Comparison of ENCODE assay signal across 8 cellular contexts in genomic region chr1:3796215-3797193, GRCh38. TPM values are rescaled to one million over a fixed set of nuclear protein-coding genes. Genes with fewer than 3 reads are reported as not detected.
A peak's percentile ranks its signal among the peaks of the same experiment; 100 is the strongest.
DNase-seq lines count a peak whose midpoint lies in the region; ATAC-seq and TF ChIP-seq lines count a peak whose summit lies in the region.

Gene LRRC47 (minus strand): TSS chr1:3796498. CDS start chr1:3796476, 22 bp downstream.

- H3K4me1 Mint-ChIP-seq in activated naive CD8-positive, alpha-beta T cell treated with anti-CD3 and anti-CD28 coated beads, Interleukin-2, amount 10 ng/mL, durations not matched to agents 7 days and 5 days, result peaks cover 28% of the 10 kb centered on the region

- H3K27me3 Mint-ChIP-seq in activated naive CD8-positive, alpha-beta T cell treated with anti-CD3 and anti-CD28 coated beads, Interleukin-2, amount 10 ng/mL, durations not matched to agents 7 days and 5 days, result peaks cover 7% of the 10 kb centered on the region

- H3K4me1 ChIP-seq in ovary (ENCODE audit: insufficient read depth) (peaks cover 14% of the 10 kb centered on the region), thymus (ENCODE audit: control insufficient read depth, insufficient read depth, low read length) (peaks cover 10% of the 10 kb centered on the region)

- H3K4me3 ChIP-seq in NB4 (ENCODE audit: low read depth, low read length), result peak within 1 kb of the TSS; percentile 88
- H3K4me3 ChIP-seq in ovary, result peak within 1 kb of the TSS; percentile 95
- H3K4me3 ChIP-seq in thymus (ENCODE audit: low read length), result peak within 1 kb of the TSS; percentile 94

- DNase-seq in GM10248 (ENCODE audit: extremely low spot score) (peak; percentile 98), NB4 (ENCODE audit: low read depth) (peak; percentile 94), SW 1271 (lab: John Stamatoyannopoulos, UW) (peak; percentile 66 to 82), head of caudate nucleus (peak; percentile 92 to 99 (median 96)), ovary (peak; percentile 90 to 95 (median 93))
- DNase-seq in activated naive CD8-positive, alpha-beta T cell treated with anti-CD3 and anti-CD28 coated beads, Interleukin-2, amount 10 ng/mL, durations not matched to agents 7 days and 5 days, result peak; percentile 95

- TF ChIP-seq POLR2A in NB4 (IDR thresholded peaks at IDR 0.05; ENCODE audit: extremely low read depth, insufficient read length) (peak; percentile 63), ovary (IDR thresholded peaks at IDR 0.05) (peak; percentile 45)

- H3K9me3 ChIP-seq in ovary (no peaks in the 10 kb centered on the region), thymus (ENCODE audit: control insufficient read depth) (no peaks in the 10 kb centered on the region)

- peak; percentile 90 for ATAC-seq in HG02571 (IDR thresholded peaks at IDR 0.05; ENCODE audit: unreplicated experiment)
- peak; percentile 99 for ATAC-seq in activated naive CD8-positive, alpha-beta T cell treated with anti-CD3 and anti-CD28 coated beads, Interleukin-2, amount 10 ng/mL, durations not matched to agents 7 days and 5 days (ENCODE audit: low read depth)

- intact Hi-C loops in head of caudate nucleus (cut with DNase I), result no loop called here
- intact Hi-C loops in ovary (cut with DNase I), result no loop called here

- WGBS in ovary, 3 donors, result 3 to 6% (median 3%) methylated on average over 41 to 63 of the region's 63 CpGs
- 6% methylated on average over 63 of the region's 63 CpGs for WGBS in thymus

- H3K36me3 ChIP-seq in ovary (no peaks in the 10 kb centered on the region), thymus (ENCODE audit: control insufficient read depth, insufficient read depth) (peaks cover 5% of the 10 kb centered on the region)

- POLR2A ChIA-PET in GM10248 (lab: Yijun Ruan, JAX), result no interaction called here
- POLR2A ChIA-PET in activated naive CD8-positive, alpha-beta T cell treated with anti-CD3 and anti-CD28 coated beads, Interleukin-2, amount 10 ng/mL, durations not matched to agents 7 days and 5 days (lab: Charles Lee), result interaction anchor here (0.6 to 1.8 kb wide), 10 partner anchors 9 to 106 kb away, joined by 3 to 7 read pairs (median 4); partner anchors contain the start of genes C1orf174, CEP104 and DFFB

- CTCF ChIA-PET in GM10248 (lab: Yijun Ruan, JAX), result interaction anchor here (0.7 to 3.6 kb wide), 9 partner anchors 8 to 103 kb away, joined by 3 to 18 read pairs (median 3); partner anchors contain the start of gene C1orf174

- no peaks in the 10 kb centered on the region for H3K9me3 Mint-ChIP-seq in activated naive CD8-positive, alpha-beta T cell treated with anti-CD3 and anti-CD28 coated beads, Interleukin-2, amount 10 ng/mL, durations not matched to agents 7 days and 5 days

- H3K4me3 Mint-ChIP-seq in activated naive CD8-positive, alpha-beta T cell treated with anti-CD3 and anti-CD28 coated beads, Interleukin-2, amount 10 ng/mL, durations not matched to agents 7 days and 5 days, result peak within 1 kb of the TSS; percentile 91

- peaks cover 1% of the 10 kb centered on the region for H3K36me3 Mint-ChIP-seq in activated naive CD8-positive, alpha-beta T cell treated with anti-CD3 and anti-CD28 coated beads, Interleukin-2, amount 10 ng/mL, durations not matched to agents 7 days and 5 days

- peak within 1 kb of the TSS; percentile 94 for H3K27ac Mint-ChIP-seq in activated naive CD8-positive, alpha-beta T cell treated with anti-CD3 and anti-CD28 coated beads, Interleukin-2, amount 10 ng/mL, durations not matched to agents 7 days and 5 days

- H3K27ac ChIP-seq in ovary (no peak within 1 kb of the TSS), thymus (ENCODE audit: low read depth) (peak within 1 kb of the TSS; percentile 78)

- no peak for TF ChIP-seq CTCF in GM10248 (IDR thresholded peaks at IDR 0.05; ENCODE audit: control extremely low read depth, extremely low read depth, low read depth, missing control alignments)
- no peak for TF ChIP-seq CTCF in NB4 (IDR thresholded peaks at IDR 0.05; ENCODE audit: low read depth, low read length)
- no peak for TF ChIP-seq CTCF in ovary (IDR thresholded peaks at IDR 0.05)

- no peak for TF ChIP-seq EP300 in ovary (IDR thresholded peaks at IDR 0.05)

- H3K27me3 ChIP-seq in ovary (no peaks in the 10 kb centered on the region), thymus (ENCODE audit: control insufficient read depth, insufficient read depth) (no peaks in the 10 kb centered on the region)

RNA-seq across cellular contexts. Expression of gene LRRC47, which starts in this region (rescaled TPM):
- total RNA-seq in activated naive CD8-positive, alpha-beta T cell treated with anti-CD3 and anti-CD28 coated beads, Interleukin-2, amount 10 ng/mL, durations not matched to agents 7 days and 5 days, result 10 to 100 TPM; 32.0 to 40.6 TPM
- total RNA-seq in ovary, result 10 to 100 TPM; 26.7 to 60.7 (median 47.6) TPM
- 10 to 100 TPM; 28.0 to 50.6 TPM for polyA plus RNA-seq in ovary
- polyA plus RNA-seq in thymus, result 30.6 TPM
